In the genomic region with DNA sequence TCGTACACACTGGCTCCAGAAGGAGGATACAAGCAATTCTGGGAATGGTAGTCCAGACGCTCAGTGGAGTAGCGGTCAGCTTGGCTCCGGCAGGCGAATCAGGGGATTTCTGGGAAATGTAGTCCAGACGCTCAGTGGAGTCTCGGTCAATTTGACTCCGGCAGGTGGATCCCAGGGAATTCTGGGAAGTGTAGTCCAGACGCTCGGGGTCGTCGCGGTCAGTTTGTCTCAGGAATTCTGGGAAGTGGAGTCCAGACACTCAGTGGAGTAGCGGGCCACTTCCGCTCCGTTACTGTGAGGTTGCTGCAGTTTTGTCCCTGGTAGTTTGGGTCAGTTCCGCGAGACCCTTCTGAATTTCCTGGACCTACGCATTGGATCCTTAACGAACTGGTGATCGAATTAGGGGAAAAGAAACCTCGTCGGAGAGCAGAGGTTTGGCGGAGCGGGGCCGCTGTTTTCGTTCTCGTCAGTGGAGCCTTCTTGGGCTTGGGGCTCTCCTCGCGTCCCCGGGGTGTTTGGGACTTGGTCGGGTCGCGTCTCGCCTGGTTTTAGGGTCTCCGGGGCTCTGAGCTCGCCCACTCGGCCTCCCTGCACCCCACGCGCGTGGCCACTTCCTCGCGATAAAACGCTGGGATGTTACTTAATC, we compare ENCODE assay signal across 1 cellular context.
TF ChIP-seq lines count a peak whose summit lies in the region.

Gene ZNF225, plus strand, starts transcription at position 262 of the 646 bp plus-strand sequence. CDS start 2,429 bp downstream, outside the sequence.

TF ChIP-seq in IMR-90, 13 proteins besides CTCF, POLR2A, EP300 and RAD21 (continued from another document):
- TF ChIP-seq, protein P1, sequence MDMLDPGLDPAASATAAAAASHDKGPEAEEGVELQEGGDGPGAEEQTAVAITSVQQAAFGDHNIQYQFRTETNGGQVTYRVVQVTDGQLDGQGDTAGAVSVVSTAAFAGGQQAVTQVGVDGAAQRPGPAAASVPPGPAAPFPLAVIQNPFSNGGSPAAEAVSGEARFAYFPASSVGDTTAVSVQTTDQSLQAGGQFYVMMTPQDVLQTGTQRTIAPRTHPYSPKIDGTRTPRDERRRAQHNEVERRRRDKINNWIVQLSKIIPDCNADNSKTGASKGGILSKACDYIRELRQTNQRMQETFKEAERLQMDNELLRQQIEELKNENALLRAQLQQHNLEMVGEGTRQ (IDR thresholded peaks at IDR 0.05; ENCODE audit: low read depth, low read length): peak; percentile 34
- no peak for TF ChIP-seq FOS (IDR thresholded peaks at IDR 0.05; ENCODE audit: low read depth, low read length)
